ENCODE assay signal across 29 cellular contexts in genomic region chr10:70778267-70778924, GRCh38. TPM values are rescaled to one million over a fixed set of nuclear protein-coding genes. Genes with fewer than 3 reads are reported as not detected.
DNase-seq lines count a peak whose midpoint lies in the region; ATAC-seq, FAIRE-seq and TF ChIP-seq lines count a peak whose summit lies in the region.
"Had no signal": no experiment of that assay in that cellular context is flagged by ENCODE, and none has a peak within 500 bp of the region (broad histone marks: within the 10 kb centered on the region; RNA-seq: fewer than 3 reads in every experiment).

No MANE protein-coding gene starts in this region.

- POLR2A ChIA-PET in K562 (lab: Yijun Ruan, JAX) = interaction anchor here (0.5 to 1.4 kb wide), 3 partner anchors 9 to 199 kb away, joined by 3 to 5 read pairs (median 4); no protein-coding TSS in a partner anchor

- H3K27me3 ChIP-seq in K562 (ENCODE audit: control insufficient read depth in 2 of 2, insufficient read depth in 2 of 2, low read length in 2 of 2) (no peaks in the 10 kb centered on the region), neural progenitor cell (no peaks in the 10 kb centered on the region)
- H3K27me3 ChIP-seq: gastrocnemius medialis, Peyer's patch had no signal

- H3K4me1 ChIP-seq in K562 (replicated peaks in 1 of 2; ENCODE audit: control insufficient read depth in 2 of 2, insufficient read depth in 2 of 2, low read length in 2 of 2) (peaks cover 11 to 20% of the 10 kb centered on the region in 2 experiments), neural progenitor cell (no peaks in the 10 kb centered on the region)
- H3K4me1 ChIP-seq: gastrocnemius medialis, Peyer's patch had no signal

- no peak overlapping the region for H3K4me2 ChIP-seq in K562 (ENCODE audit: insufficient read depth, low read length)
- no peak overlapping the region for H3K4me2 ChIP-seq in neural progenitor cell
- H3K4me2 ChIP-seq: smooth muscle cell had no signal

- H3K79me2 ChIP-seq in K562 (ENCODE audit: control insufficient read depth, insufficient read depth, low read length) (no peaks in the 10 kb centered on the region), neural progenitor cell (ENCODE audit: low read depth) (no peaks in the 10 kb centered on the region)

- no peaks in the 10 kb centered on the region for H3K9me1 ChIP-seq in K562 (ENCODE audit: control insufficient read depth, insufficient read depth, low read length)

- H3K36me3 Mint-ChIP-seq in neural progenitor cell = no peaks in the 10 kb centered on the region
- H3K36me3 Mint-ChIP-seq: activated CD4-positive, alpha-beta memory T cell treated with anti-CD3 and anti-CD28 coated beads for 36 hours; activated naive CD8-positive, alpha-beta T cell treated with anti-CD3 and anti-CD28 coated beads, Interleukin-2, amount 10 ng/mL, durations not matched to agents 7 days and 5 days; T-cell had no signal

- WGBS in K562 (ENCODE audit: insufficient coverage, low coverage, missing lambda C conversion rate) = 17% methylated on average over 9 of the region's 9 CpGs

- peaks cover 5% of the 10 kb centered on the region for H3K4me1 Mint-ChIP-seq in neural progenitor cell
- H3K4me1 Mint-ChIP-seq: T-cell had no signal

- BruUV-seq in K562 (replicated peaks; lab: Mats Ljungman, UMichigan) = no TSS peak

- H3F3A ChIP-seq in neural progenitor cell (ENCODE audit: low read depth) = no peaks in the 10 kb centered on the region

- intact Hi-C loops in K562 (cut with micrococcal nuclease) = no loop called here

- H2AFZ ChIP-seq in K562 (ENCODE audit: low read depth, low read length) (no peak overlapping the region), neural progenitor cell (replicated peaks) (no peak overlapping the region)

- no peak for TF ChIP-seq EP300 in K562 (IDR thresholded peaks at IDR 0.05; ENCODE audit: low read length)

- H3K9me3 ChIP-seq in K562 (replicated peaks; ENCODE audit: control insufficient read depth, insufficient read depth, low read depth, low read length) (no peaks in the 10 kb centered on the region), neural progenitor cell (ENCODE audit: low read depth) (no peaks in the 10 kb centered on the region)
- H3K9me3 ChIP-seq: gastrocnemius medialis, Peyer's patch had no signal

- no peak for TF ChIP-seq POLR2A in K562 (conservative IDR thresholded peaks at IDR 0.05)

- H3K4me3 ChIP-seq in K562 (no peak overlapping the region), neural progenitor cell (no peak overlapping the region)
- H3K4me3 ChIP-seq: gastrocnemius medialis, GM12878, Peyer's patch, smooth muscle cell had no signal

- H3K27ac Mint-ChIP-seq in neural progenitor cell = peak overlapping the region; percentile 69
- H3K27ac Mint-ChIP-seq: activated CD4-positive, alpha-beta memory T cell treated with anti-CD3 and anti-CD28 coated beads for 36 hours; activated naive CD8-positive, alpha-beta T cell treated with anti-CD3 and anti-CD28 coated beads, Interleukin-2, amount 10 ng/mL, durations not matched to agents 7 days and 5 days; activated T-helper 2 cell treated with anti-CD3 and anti-CD28 coated beads, Interferon-gamma antibody, Interleukin-2, Interleukin-4, amounts not matched to agents 10 μg/mL and 5 μg/mL and 100 μg/mL, durations not matched to agents 14 hours and 24 hours and 36 hours; T-cell had no signal

- in situ Hi-C loops in K562 (cut with MboI) = no loop called here

- CTCF ChIA-PET in K562 (lab: Yijun Ruan, JAX; ENCODE audit: low intra/inter-chr PET ratio) = no interaction called here

- ATAC-seq in K562 (no peak), HG02981 (IDR thresholded peaks at IDR 0.05; ENCODE audit: unreplicated experiment) (no peak)
- ATAC-seq: gastrocnemius medialis, GM12878, left colon, T-cell had no signal

- no peak overlapping the region for H3K9ac ChIP-seq in K562 (ENCODE audit: insufficient read depth in 1 of 2, low read depth in 2 of 2, low read length in 2 of 2)
- no peak overlapping the region for H3K9ac ChIP-seq in neural progenitor cell

- DNase-seq in AG08396 (ENCODE audit: low spot score) = peak; percentile 5
- peak; percentile 2 for DNase-seq in GM03348 (ENCODE audit: low spot score)
- peak in 2 of 4 experiments; percentile 14 for DNase-seq in K562 (ENCODE audit: extremely low read depth in 1 of 4, low spot score in 3 of 4)
- no peak for DNase-seq in neural progenitor cell (ENCODE audit: low spot score)
- DNase-seq in NCI-H510A (lab: John Stamatoyannopoulos, UW) = no peak
- DNase-seq in NK-92 treated with Interleukin-12 subunit alpha and Interleukin-12 subunit beta, amount 100 ng/mL, for 24 hours (lab: John Stamatoyannopoulos, UW) = no peak
- DNase-seq: activated CD4-positive, alpha-beta memory T cell treated with anti-CD3 and anti-CD28 coated beads for 36 hours; activated CD4-positive, CD25-positive, alpha-beta regulatory T cell; activated naive CD8-positive, alpha-beta T cell treated with anti-CD3 and anti-CD28 coated beads, Interleukin-2, amount 10 ng/mL, durations not matched to agents 7 days and 5 days; gastrocnemius medialis; left colon; mesendoderm; NCI-H1694 treated with DMSO at 0.1 percent for 48 hours; NCI-H2171; NCI-H526; retina; SIG-M5; stimulated activated CD4-positive, alpha-beta T cell treated with anti-CD3 and anti-CD28 coated beads, Interleukin-1b, Interleukin-23, amount 100 ng/mL, for 48 hours; T-cell; trophoblast cell had no signal

- peaks cover 5% of the 10 kb centered on the region for H3K27me3 Mint-ChIP-seq in neural progenitor cell (ENCODE audit: insufficient read depth, low read depth)
- H3K27me3 Mint-ChIP-seq: activated CD4-positive, alpha-beta memory T cell treated with anti-CD3 and anti-CD28 coated beads for 36 hours had no signal

- no peaks in the 10 kb centered on the region for H4K20me1 ChIP-seq in K562 (replicated peaks; ENCODE audit: control insufficient read depth, insufficient read depth, low read length)
- no peaks in the 10 kb centered on the region for H4K20me1 ChIP-seq in neural progenitor cell (ENCODE audit: low read depth)

- H3K9me3 Mint-ChIP-seq in neural progenitor cell = no peaks in the 10 kb centered on the region
- H3K9me3 Mint-ChIP-seq: activated CD4-positive, alpha-beta memory T cell treated with anti-CD3 and anti-CD28 coated beads for 36 hours; activated naive CD8-positive, alpha-beta T cell treated with anti-CD3 and anti-CD28 coated beads, Interleukin-2, amount 10 ng/mL, durations not matched to agents 7 days and 5 days; activated T-helper 2 cell treated with anti-CD3 and anti-CD28 coated beads, Interferon-gamma antibody, Interleukin-2, Interleukin-4, amounts not matched to agents 10 μg/mL and 5 μg/mL and 100 μg/mL, durations not matched to agents 14 hours and 24 hours and 36 hours; T-cell had no signal

- no peaks in the 10 kb centered on the region for H3K36me3 ChIP-seq in K562 (ENCODE audit: control insufficient read depth, insufficient read depth, low read length)
- no peaks in the 10 kb centered on the region for H3K36me3 ChIP-seq in neural progenitor cell
- H3K36me3 ChIP-seq: gastrocnemius medialis, Peyer's patch had no signal

- no peak for FAIRE-seq in K562 (lab: Jason Lieb, UNC)
- FAIRE-seq: astrocyte, GM12878 had no signal

- no peak overlapping the region for H3K4me3 Mint-ChIP-seq in neural progenitor cell
- H3K4me3 Mint-ChIP-seq: activated CD4-positive, alpha-beta memory T cell treated with anti-CD3 and anti-CD28 coated beads for 36 hours; activated naive CD8-positive, alpha-beta T cell treated with anti-CD3 and anti-CD28 coated beads, Interleukin-2, amount 10 ng/mL, durations not matched to agents 7 days and 5 days; T-cell had no signal

- no peak for TF ChIP-seq CTCF in K562 (IDR thresholded peaks at IDR 0.05 in 2 of 3, conservative IDR thresholded peaks at IDR 0.05 in 1 of 3; ENCODE audit: insufficient read depth in 2 of 3, low read depth in 1 of 3, low read length in 3 of 3)
- TF ChIP-seq CTCF in neural progenitor cell (IDR thresholded peaks at IDR 0.05) = no peak

- TF ChIP-seq RAD21 in K562 (CRISPR knock-in tag; conservative IDR thresholded peaks at IDR 0.05 in 1 of 2, IDR thresholded peaks at IDR 0.05 in 1 of 2) = no peak

- H3K27ac ChIP-seq in K562 (ENCODE audit: extremely low read depth, low read depth, low read length) (no peak overlapping the region), neural progenitor cell (no peak overlapping the region)
- H3K27ac ChIP-seq: gastrocnemius medialis, Peyer's patch had no signal

RNA-seq across cellular contexts. Expression of gene TBATA, which starts 6.8 kb away (rescaled TPM):
- total RNA-seq in K562 (2011; cell fraction: chromatin; rRNA removed; ENCODE audit: low replicate concordance) = not detected in 2 replicates
- total RNA-seq in K562 (2011; cell fraction: nucleolus; rRNA removed) = not detected in 2 replicates
- not detected in 2 replicates for total RNA-seq in K562 (2011; cell fraction: nucleoplasm; rRNA removed)
- total RNA-seq in K562 (2014; rRNA removed) = not detected in 2 replicates
- not detected in 2 replicates for total RNA-seq in K562 (2014; rRNA removed; fragmentation: Illumina TruSeq; extraction: Trizol)
- total RNA-seq in K562 (2015; rRNA removed; fragmentation: Illumina TruSeq; extraction: Trizol) = not detected in 2 replicates
- not detected in 2 replicates for total RNA-seq in K562 (2021)
- polyA plus RNA-seq in K562 (2011; rRNA removed) = not detected in 2 replicates
- not detected in 2 replicates for polyA plus RNA-seq in K562 (2011; cell fraction: cytosol; rRNA removed)
- not detected in 2 replicates for polyA plus RNA-seq in K562 (2011; cell fraction: nucleus; rRNA removed)
- not detected in 2 replicates for polyA plus RNA-seq in K562 (2012)
- not detected in 2 replicates for polyA plus RNA-seq in K562 (2014; fragmentation: Illumina TruSeq; extraction: Trizol)
- not detected for polyA plus RNA-seq in K562 (2014; fragmentation: Nextera tagmentation; extraction: Ambion mirVana)
- polyA plus RNA-seq in K562 (2014; rRNA removed) = not detected in 2 replicates
- not detected in 2 replicates for polyA minus RNA-seq in K562 (2011; rRNA and poly(A)+ RNA removed)
- polyA minus RNA-seq in K562 (2011; cell fraction: cytosol; rRNA and poly(A)+ RNA removed) = not detected in 2 replicates
- polyA minus RNA-seq in K562 (2011; cell fraction: nucleus; rRNA and poly(A)+ RNA removed) = not detected in 2 replicates
- total RNA-seq in neural progenitor cell (ENCODE audit: low replicate concordance) = not detected in 2 replicates
- total RNA-seq: activated CD4-positive, alpha-beta memory T cell treated with anti-CD3 and anti-CD28 coated beads for 36 hours; activated naive CD8-positive, alpha-beta T cell treated with anti-CD3 and anti-CD28 coated beads, Interleukin-2, amount 10 ng/mL, durations not matched to agents 7 days and 5 days; activated T-helper 2 cell treated with anti-CD3 and anti-CD28 coated beads, Interferon-gamma antibody, Interleukin-2, Interleukin-4, amounts not matched to agents 10 μg/mL and 5 μg/mL and 100 μg/mL, durations not matched to agents 14 hours and 24 hours and 36 hours; astrocyte; gastrocnemius medialis; GM12878; left colon; myocyte; osteoblast; Peyer's patch; smooth muscle cell; T-cell had no signal
- polyA plus RNA-seq: AG04450, GM12878, smooth muscle cell had no signal

RNA-seq across cellular contexts. Expression of gene SGPL1, which starts 37.4 kb away (rescaled TPM):
- 37.0 and 55.4 TPM in 2 replicates for total RNA-seq in K562 (2011; cell fraction: chromatin; rRNA removed; ENCODE audit: low replicate concordance)
- total RNA-seq in K562 (2011; cell fraction: nucleolus; rRNA removed) = 23.6 and 26.2 TPM in 2 replicates
- 42.4 and 57.2 TPM in 2 replicates for total RNA-seq in K562 (2011; cell fraction: nucleoplasm; rRNA removed)
- total RNA-seq in K562 (2014; rRNA removed) = 7.2 and 7.8 TPM in 2 replicates
- 11.2 and 12.6 TPM in 2 replicates for total RNA-seq in K562 (2014; rRNA removed; fragmentation: Illumina TruSeq; extraction: Trizol)
- total RNA-seq in K562 (2015; rRNA removed; fragmentation: Illumina TruSeq; extraction: Trizol) = 8.7 and 9.2 TPM in 2 replicates
- total RNA-seq in K562 (2021) = 11.4 and 18.0 TPM in 2 replicates
- polyA plus RNA-seq in K562 (2011; rRNA removed) = 6.8 and 9.5 TPM in 2 replicates
- polyA plus RNA-seq in K562 (2011; cell fraction: cytosol; rRNA removed) = 4.0 and 6.0 TPM in 2 replicates
- 10.9 and 11.4 TPM in 2 replicates for polyA plus RNA-seq in K562 (2011; cell fraction: nucleus; rRNA removed)
- polyA plus RNA-seq in K562 (2012) = 6.8 and 10.3 TPM in 2 replicates
- 6.3 and 6.5 TPM in 2 replicates for polyA plus RNA-seq in K562 (2014; fragmentation: Illumina TruSeq; extraction: Trizol)
- 1 to 10 TPM; 8.5 to 9.1 TPM for polyA plus RNA-seq in K562 (2014; fragmentation: Nextera tagmentation; extraction: Ambion mirVana)
- 5.3 and 6.0 TPM in 2 replicates for polyA plus RNA-seq in K562 (2014; rRNA removed)
- 26.6 and 27.8 TPM in 2 replicates for polyA minus RNA-seq in K562 (2011; rRNA and poly(A)+ RNA removed)
- 5.7 and 6.1 TPM in 2 replicates for polyA minus RNA-seq in K562 (2011; cell fraction: cytosol; rRNA and poly(A)+ RNA removed)
- polyA minus RNA-seq in K562 (2011; cell fraction: nucleus; rRNA and poly(A)+ RNA removed) = 7.0 and 12.2 TPM in 2 replicates
- 51.5 and 53.6 TPM in 2 replicates for total RNA-seq in neural progenitor cell (ENCODE audit: low replicate concordance)

Comparison
In these comparisons a context has a peak if more than half of its experiments do, and no peak if none do; other contexts are left out.
1. DNase-seq: peak in AG08396 (single experiment) and GM03348 (single experiment); none in neural progenitor cell (single experiment), NCI-H510A (single experiment) and NK-92 treated with Interleukin-12 subunit alpha and Interleukin-12 subunit beta, amount 100 ng/mL, for 24 hours (single experiment).